ENCODE assay signal across 19 cellular contexts in the genomic region with DNA sequence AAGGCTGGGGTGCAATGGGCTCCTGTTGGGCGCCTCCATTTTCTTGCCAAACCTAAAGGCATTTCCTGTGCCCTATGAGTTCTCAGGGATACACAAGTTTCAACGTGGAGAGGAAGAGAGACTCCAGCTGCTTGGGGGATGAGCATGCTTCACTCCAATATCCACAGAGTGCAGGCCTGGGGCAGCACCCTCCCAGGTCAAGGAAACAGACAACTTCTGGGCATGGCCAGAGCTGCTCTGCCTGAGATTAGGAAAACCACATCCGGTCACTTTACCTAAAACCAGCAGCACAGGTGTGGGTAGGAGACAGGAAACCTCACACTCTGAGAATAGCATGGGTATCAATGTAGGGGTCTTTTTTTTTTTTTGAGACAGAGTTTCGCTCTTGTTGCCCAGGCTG. TPM values are rescaled to one million over a fixed set of nuclear protein-coding genes. Genes with fewer than 3 reads are reported as not detected.
DNase-seq lines count a peak whose midpoint lies in the region; ATAC-seq and TF ChIP-seq lines count a peak whose summit lies in the region.
"Had no signal": no experiment of that assay in that cellular context is flagged by ENCODE, and none has a peak within 500 bp of the region (broad histone marks: within the 10 kb centered on the region; RNA-seq: fewer than 3 reads in every experiment).

No MANE protein-coding gene starts in this region.

- H3K4me1 Mint-ChIP-seq in nephron progenitor cell (peaks cover 43% of the 10 kb centered on the region), T-helper 17 cell (peaks cover 14% of the 10 kb centered on the region)
- H3K4me1 Mint-ChIP-seq: activated naive CD4-positive, alpha-beta T cell treated with anti-CD3 and anti-CD28 coated beads, Interleukin-2, amount 50 U/mL, for 24 hours had no signal

- no peak for TF ChIP-seq POLR2A in vagina (IDR thresholded peaks at IDR 0.05)

- H3K27me3 ChIP-seq in left ventricle myocardium inferior (ENCODE audit: low read depth) (no peaks in the 10 kb centered on the region), right cardiac atrium (ENCODE audit: control insufficient read depth, insufficient read depth) (no peaks in the 10 kb centered on the region), WERI-Rb-1 (ENCODE audit: insufficient read depth, low read depth, severe bottlenecking) (no peaks in the 10 kb centered on the region), vagina (no peaks in the 10 kb centered on the region)

- TF ChIP-seq CTCF in left ventricle myocardium inferior (IDR thresholded peaks at IDR 0.05; ENCODE audit: borderline replicate concordance) (no peak), WERI-Rb-1 (IDR thresholded peaks at IDR 0.05; ENCODE audit: low read depth, low read length) (no peak), nephron progenitor cell (IDR thresholded peaks at IDR 0.05) (no peak), vagina (IDR thresholded peaks at IDR 0.05) (no peak)

- ATAC-seq in right cardiac atrium (no peak), T-helper 17 cell (no peak)
- ATAC-seq: activated T-cell treated with anti-CD3 and anti-CD28 coated beads, Interleukin-2, amount 50 U/mL, for 72 hours; effector memory CD8-positive, alpha-beta T cell; left cardiac atrium; natural killer cell treated with Interleukin-12 subunit alpha and Interleukin-12 subunit beta and Interleukin-15 and Interleukin-18, amount 100 ng/mL, for 72 hours had no signal

- peaks cover 41% of the 10 kb centered on the region for H3K36me3 Mint-ChIP-seq in nephron progenitor cell (ENCODE audit: low read depth)
- peaks cover 3% of the 10 kb centered on the region for H3K36me3 Mint-ChIP-seq in T-helper 17 cell (ENCODE audit: low read depth)
- H3K36me3 Mint-ChIP-seq: natural killer cell treated with Interleukin-12 subunit alpha and Interleukin-12 subunit beta and Interleukin-15 and Interleukin-18, amount 100 ng/mL, for 72 hours had no signal

- 75% methylated on average over 4 of the region's 4 CpGs for WGBS in right cardiac atrium

- H3K9me3 ChIP-seq in left ventricle myocardium inferior (replicated peaks) (no peaks in the 10 kb centered on the region), right cardiac atrium (ENCODE audit: control insufficient read depth, low read length) (no peaks in the 10 kb centered on the region), WERI-Rb-1 (ENCODE audit: severe bottlenecking) (no peaks in the 10 kb centered on the region), vagina (no peaks in the 10 kb centered on the region), T-helper 17 cell (ENCODE audit: control insufficient read depth, low read length, poor library complexity, severe bottlenecking) (no peaks in the 10 kb centered on the region)

- H3K4me1 ChIP-seq in left ventricle myocardium inferior (peaks cover 72% of the 10 kb centered on the region), right cardiac atrium (ENCODE audit: control insufficient read depth, insufficient read depth, low read length) (peaks cover 8% of the 10 kb centered on the region), vagina (peaks cover 50% of the 10 kb centered on the region)

- DNase-seq in left ventricle myocardium inferior = no peak
- DNase-seq in right cardiac atrium = no peak
- DNase-seq in WERI-Rb-1 = no peak
- no peak for DNase-seq in nephron progenitor cell
- no peak for DNase-seq in vagina (ENCODE audit: extremely low spot score in 2 of 2)
- no peak for DNase-seq in NCI-H82 treated with DMSO at 0.1 percent for 48 hours (lab: John Stamatoyannopoulos, UW; ENCODE audit: unreplicated experiment)
- DNase-seq in T-helper 17 cell = no peak
- no peak for DNase-seq in SIG-M5 treated with dmso at 0.1 percent for 504 hours (lab: John Stamatoyannopoulos, UW; ENCODE audit: unreplicated experiment)
- DNase-seq: activated CD4-positive, alpha-beta T cell treated with anti-CD3 and anti-CD28 coated beads for 1 hour; activated CD8-positive, alpha-beta memory T cell treated with anti-CD3 and anti-CD28 coated beads for 24 hours; activated T-cell treated with anti-CD3 and anti-CD28 coated beads, Interleukin-2, amount 50 U/mL, for 72 hours; effector memory CD8-positive, alpha-beta T cell; left cardiac atrium; stimulated activated CD4-positive, alpha-beta T cell treated with anti-CD3 and anti-CD28 coated beads, Interleukin-2, amount 100 ng/mL, for 24 hours had no signal

- H3K4me3 ChIP-seq in left ventricle myocardium inferior (no peak overlapping the region), right cardiac atrium (ENCODE audit: low read length) (no peak overlapping the region), WERI-Rb-1 (ENCODE audit: low read depth, low read length) (no peak overlapping the region), vagina (no peak overlapping the region)

- H3K27ac ChIP-seq in left ventricle myocardium inferior (replicated peaks) (peak overlapping the region; percentile 70), right cardiac atrium (ENCODE audit: low read length) (no peak overlapping the region), WERI-Rb-1 (peak overlapping the region; percentile 88), vagina (peak overlapping the region; percentile 75)

- H3K27ac Mint-ChIP-seq in nephron progenitor cell (peak overlapping the region; percentile 54), T-helper 17 cell (no peak overlapping the region)
- H3K27ac Mint-ChIP-seq: activated naive CD4-positive, alpha-beta T cell treated with anti-CD3 and anti-CD28 coated beads, Interleukin-2, amount 50 U/mL, for 24 hours; activated T-cell treated with anti-CD3 and anti-CD28 coated beads, Interleukin-2, amount 50 U/mL, for 72 hours; IgD-negative memory B cell; natural killer cell treated with Interleukin-12 subunit alpha and Interleukin-12 subunit beta and Interleukin-15 and Interleukin-18, amount 100 ng/mL, for 72 hours; stimulated activated naive CD8-positive, alpha-beta T cell treated with anti-CD3 and anti-CD28 coated beads, Interleukin-15, Interleukin-2, amounts not matched to agents 100 ng/mL and 50 ng/mL, for 24 hours had no signal

- H3K4me3 Mint-ChIP-seq in nephron progenitor cell (no peak overlapping the region), T-helper 17 cell (no peak overlapping the region)
- H3K4me3 Mint-ChIP-seq: activated naive CD4-positive, alpha-beta T cell treated with anti-CD3 and anti-CD28 coated beads, Interleukin-2, amount 50 U/mL, for 24 hours; activated T-cell treated with anti-CD3 and anti-CD28 coated beads, Interleukin-2, amount 50 U/mL, for 72 hours; effector memory CD8-positive, alpha-beta T cell; natural killer cell treated with Interleukin-12 subunit alpha and Interleukin-12 subunit beta and Interleukin-15 and Interleukin-18, amount 100 ng/mL, for 72 hours; stimulated activated naive CD8-positive, alpha-beta T cell treated with anti-CD3 and anti-CD28 coated beads, Interleukin-15, Interleukin-2, amounts not matched to agents 100 ng/mL and 50 ng/mL, for 24 hours had no signal

- peaks cover 1% of the 10 kb centered on the region for H3K9me3 Mint-ChIP-seq in nephron progenitor cell
- H3K9me3 Mint-ChIP-seq: activated naive CD4-positive, alpha-beta T cell treated with anti-CD3 and anti-CD28 coated beads, Interleukin-2, amount 50 U/mL, for 24 hours; activated T-cell treated with anti-CD3 and anti-CD28 coated beads, Interleukin-2, amount 50 U/mL, for 72 hours; effector memory CD8-positive, alpha-beta T cell; IgD-negative memory B cell; natural killer cell treated with Interleukin-12 subunit alpha and Interleukin-12 subunit beta and Interleukin-15 and Interleukin-18, amount 100 ng/mL, for 72 hours; stimulated activated naive CD8-positive, alpha-beta T cell treated with anti-CD3 and anti-CD28 coated beads, Interleukin-15, Interleukin-2, amounts not matched to agents 100 ng/mL and 50 ng/mL, for 24 hours had no signal

- H3K36me3 ChIP-seq in left ventricle myocardium inferior (peaks cover 41% of the 10 kb centered on the region), WERI-Rb-1 (peaks cover 26% of the 10 kb centered on the region), vagina (peaks cover 0 to 26% of the 10 kb centered on the region in 2 donors)

- intact Hi-C loops in left ventricle myocardium inferior (cut with micrococcal nuclease) (no loop called here), right cardiac atrium (cut with DNase I) (no loop called here), vagina (cut with DNase I) (no loop called here)

- H3K27me3 Mint-ChIP-seq in nephron progenitor cell (ENCODE audit: low read depth, poor library complexity) (peaks cover 7% of the 10 kb centered on the region), T-helper 17 cell (no peaks in the 10 kb centered on the region)
- H3K27me3 Mint-ChIP-seq: activated naive CD4-positive, alpha-beta T cell treated with anti-CD3 and anti-CD28 coated beads, Interleukin-2, amount 50 U/mL, for 24 hours; effector memory CD8-positive, alpha-beta T cell; IgD-negative memory B cell; natural killer cell treated with Interleukin-12 subunit alpha and Interleukin-12 subunit beta and Interleukin-15 and Interleukin-18, amount 100 ng/mL, for 72 hours; progenitor cell of endocrine pancreas; stimulated activated naive CD8-positive, alpha-beta T cell treated with anti-CD3 and anti-CD28 coated beads, Interleukin-15, Interleukin-2, amounts not matched to agents 100 ng/mL and 50 ng/mL, for 24 hours had no signal

RNA-seq across cellular contexts. Expression of gene TMEM184B, which starts 28.7 kb away (rescaled TPM):
- total RNA-seq in left ventricle myocardium inferior (50.6 TPM), right cardiac atrium (10 to 100 TPM; 48.2 to 55.8 (median 49.5) TPM), vagina (50.8 TPM), T-helper 17 cell (10 to 100 TPM; 53.3 TPM)
- 32.2 TPM for polyA plus RNA-seq in right cardiac atrium

RNA-seq across cellular contexts. Expression of gene MAFF, which starts 42.3 kb away (rescaled TPM):
- total RNA-seq in left ventricle myocardium inferior (4.7 TPM), right cardiac atrium (10 to 100 TPM in 1 of 4 donors, 1 to 10 TPM in 3; 4.8 to 13.7 (median 7.1) TPM), vagina (90.6 TPM), T-helper 17 cell (10 to 100 TPM; 44.4 to 80.2 TPM)
- polyA plus RNA-seq in right cardiac atrium = 20.5 TPM
